Comparison of ENCODE assay signal across 9 cellular contexts in genomic region chr12:55933158-55933798, GRCh38. TPM values are rescaled to one million over a fixed set of nuclear protein-coding genes. Genes with fewer than 3 reads are reported as not detected.
DNase-seq lines count a peak whose midpoint lies in the region; ATAC-seq, FAIRE-seq and TF ChIP-seq lines count a peak whose summit lies in the region.
"Had no signal": no experiment of that assay in that cellular context is flagged by ENCODE, and none has a peak within 500 bp of the region (broad histone marks: within the 10 kb centered on the region; RNA-seq: fewer than 3 reads in every experiment).

No MANE protein-coding gene starts in this region.

- H3K4me1 ChIP-seq in GM12878 (ENCODE audit: control insufficient read depth, insufficient read depth, low read length) (peaks cover 8% of the 10 kb centered on the region; the same call in 1 of the 2 replicates), mucosa of rectum (ENCODE audit: control insufficient read depth in 2 of 2, insufficient read depth in 2 of 2, low read length in 2 of 2) (peaks cover 45 to 49% of the 10 kb centered on the region in 2 donors), MM.1S (ENCODE audit: low read length) (peaks cover 25% of the 10 kb centered on the region)

- TF ChIP-seq CTCF in GM12878 (IDR thresholded peaks at IDR 0.05 in 2 of 3, conservative IDR thresholded peaks at IDR 0.05 in 1 of 3; ENCODE audit: control insufficient read depth in 2 of 3, extremely low read depth in 1 of 3, insufficient read depth in 1 of 3, low read depth in 3 of 3, low read length in 3 of 3) = no peak
- TF ChIP-seq CTCF in MM.1S (IDR thresholded peaks at IDR 0.05; ENCODE audit: low read length) = no peak

- no peaks in the 10 kb centered on the region for H3K9me2 ChIP-seq in MM.1S (replicated peaks; ENCODE audit: insufficient read depth, low read length)

- SMC1A ChIA-PET in GM12878 (lab: Charles Lee; ENCODE audit: uncharacterized antibody, unreplicated experiment) = interaction anchor here (0.7 to 3.4 kb wide), 22 partner anchors 8 to 228 kb away, joined by 3 to 12 read pairs (median 4); partner anchors contain the start of genes DNAJC14, ORMDL2, RAB5B and SARNP

- no peak for TF ChIP-seq RAD21 in GM12878 (IDR thresholded peaks at IDR 0.05; ENCODE audit: insufficient read depth, low read depth, low read length)

- no peaks in the 10 kb centered on the region for H3K9me3 ChIP-seq in GM12878 (replicated peaks; ENCODE audit: control insufficient read depth, insufficient read depth, low read length)
- H3K9me3 ChIP-seq in mucosa of rectum (ENCODE audit: control insufficient read depth in 2 of 2, low read length in 2 of 2) = no peaks in the 10 kb centered on the region
- H3K9me3 ChIP-seq in MM.1S (replicated peaks; ENCODE audit: insufficient read depth, low read length) = no peaks in the 10 kb centered on the region

- H3K4me3 ChIP-seq in GM12878 = peak overlapping the region; percentile 99
- peak overlapping the region; percentile 89 to 96 for H3K4me3 ChIP-seq in mucosa of rectum (ENCODE audit: low read length in 2 of 2)
- no peak overlapping the region for H3K4me3 ChIP-seq in MM.1S (ENCODE audit: low read length)

- H3K4me2 ChIP-seq in GM12878 (ENCODE audit: control insufficient read depth, insufficient read depth) (peak overlapping the region; percentile 79), MM.1S (ENCODE audit: low read depth, low read length) (no peak overlapping the region)

- H2AFZ ChIP-seq in GM12878 (ENCODE audit: control insufficient read depth, low read depth, low read length) (no peak overlapping the region), MM.1S (ENCODE audit: low read length) (no peak overlapping the region)

- no peaks in the 10 kb centered on the region for H3K27me3 ChIP-seq in GM12878 (replicated peaks in 1 of 2; ENCODE audit: control insufficient read depth in 2 of 2, insufficient read depth in 2 of 2, low read length in 1 of 2)
- no peaks in the 10 kb centered on the region for H3K27me3 ChIP-seq in mucosa of rectum (ENCODE audit: control insufficient read depth in 2 of 2, insufficient read depth in 2 of 2, low read length in 2 of 2)
- 0 out of 2 replicates have a peak, but pooled peaks cover 10% of the 10 kb centered on the region for H3K27me3 ChIP-seq in MM.1S (replicated peaks; ENCODE audit: insufficient read depth, low read length)

- peaks cover 18% of the 10 kb centered on the region for H3F3A ChIP-seq in MM.1S (ENCODE audit: insufficient read depth, low read length)

- H3K79me2 ChIP-seq in GM12878 (ENCODE audit: control insufficient read depth, insufficient read depth, low read length) (peaks cover 20% of the 10 kb centered on the region), MM.1S (ENCODE audit: low read length) (no peaks in the 10 kb centered on the region)

- intact Hi-C loops in GM12878 (cut with micrococcal nuclease; ENCODE audit: unreplicated experiment) = no loop called here

- in situ Hi-C loops in GM12878 (cut with MboI) = no loop called here

- 89% methylated on average over 7 of the region's 7 CpGs for WGBS in GM12878 (ENCODE audit: insufficient coverage, insufficient replicate concordance, low lambda C conversion rate, missing lambda C conversion rate)

- H3K36me3 ChIP-seq in GM12878 (ENCODE audit: control insufficient read depth in 2 of 2, insufficient read depth in 2 of 2, low read length in 1 of 2) (peaks cover 0 to 13% of the 10 kb centered on the region in 2 experiments; a peak in 2 of 4 replicates), mucosa of rectum (ENCODE audit: control insufficient read depth in 2 of 2, insufficient read depth in 2 of 2, low read length in 2 of 2) (peaks cover 12 to 23% of the 10 kb centered on the region in 2 donors), MM.1S (replicated peaks; ENCODE audit: insufficient read depth, low read length) (no peaks in the 10 kb centered on the region)

- no peaks in the 10 kb centered on the region for H4K20me1 ChIP-seq in GM12878 (ENCODE audit: control insufficient read depth, insufficient read depth)
- H4K20me1 ChIP-seq in MM.1S (ENCODE audit: insufficient read depth, low read length) = no peaks in the 10 kb centered on the region

- TF ChIP-seq EP300 in GM12878 (IDR thresholded peaks at IDR 0.05; ENCODE audit: borderline replicate concordance in 1 of 2, control insufficient read depth in 1 of 2, low read depth in 2 of 2, low read length in 2 of 2) = no peak

- ATAC-seq in GM12878 (no peak), GM18505 (IDR thresholded peaks at IDR 0.05; ENCODE audit: unreplicated experiment) (no peak), GM18519 (IDR thresholded peaks at IDR 0.05; ENCODE audit: low FRiP score, unreplicated experiment) (no peak)

- H3K9ac ChIP-seq in GM12878 (ENCODE audit: control insufficient read depth, insufficient read depth, low read length) (no peak overlapping the region), mucosa of rectum (ENCODE audit: low read depth in 1 of 2, low read length in 2 of 2) (peak overlapping the region; percentile 94 to 96), MM.1S (ENCODE audit: low read length) (no peak overlapping the region)

- TF ChIP-seq POLR2A in GM12878 (IDR thresholded peaks at IDR 0.05; ENCODE audit: low read depth, low read length) (no peak), GM18505 (IDR thresholded peaks at IDR 0.05; ENCODE audit: borderline replicate concordance, extremely low read depth, insufficient read depth, insufficient read length) (no peak)

- CTCF ChIA-PET in GM12878 (lab: Yijun Ruan, JAX) = interaction anchor here (1.0 to 4.5 kb wide), 14 partner anchors 8 to 204 kb away, joined by 3 to 20 read pairs (median 5); partner anchors contain the start of genes ORMDL2, SARNP and SUOX

- POLR2A ChIA-PET in GM12878 (lab: Charles Lee) = interaction anchor here (0.5 to 3.9 kb wide), 16 partner anchors 13 to 218 kb away, joined by 3 to 18 read pairs (median 4); partner anchors contain the start of gene RAB5B

- BruUV-seq in GM12878 (replicated peaks; lab: Mats Ljungman, UMichigan) = no TSS peak

- no peak overlapping the region for H3K27ac ChIP-seq in GM12878 (ENCODE audit: control insufficient read depth, insufficient read depth)
- peak overlapping the region; percentile 99 for H3K27ac ChIP-seq in mucosa of rectum (ENCODE audit: low read depth in 2 of 2, low read length in 2 of 2)
- no peak overlapping the region for H3K27ac ChIP-seq in MM.1S (ENCODE audit: low read length)

- DNase-seq in AG08396 (ENCODE audit: low spot score) (peak; percentile 40), HTR-8/SVneo (ENCODE audit: insufficient read length, low spot score) (peak; percentile 72), GM12878 (ENCODE audit: low read depth, low spot score) (no peak), MM.1S (no peak), NAMALWA (ENCODE audit: low spot score) (no peak)
- DNase-seq: NCI-H2081 treated with DMSO at 0.1 percent for 48 hours had no signal

- no peak for FAIRE-seq in HTR-8/SVneo (lab: Jason Lieb, UNC)
- no peak for FAIRE-seq in GM12878 (lab: Jason Lieb, UNC)

- RAD21 ChIA-PET in GM12878 (lab: Charles Lee; ENCODE audit: unreplicated experiment) = interaction anchor here (0.6 to 2.1 kb wide), 8 partner anchors 35 to 195 kb away, joined by 3 to 10 read pairs (median 4); partner anchors contain the start of genes ORMDL2, SARNP and SUOX

RNA-seq across cellular contexts. Expression of gene DGKA, which starts 2.3 kb away (rescaled TPM):
- 175 and 195 TPM in 2 replicates for total RNA-seq in GM12878 (2013; cell fraction: nucleolus; rRNA removed)
- total RNA-seq in GM12878 (2014; rRNA removed) = 36.3 and 37.9 TPM in 2 replicates
- 30.2 and 30.4 TPM in 2 replicates for total RNA-seq in GM12878 (2014; rRNA removed; fragmentation: Illumina TruSeq; extraction: Trizol)
- total RNA-seq in GM12878 (2021) = 49.5 and 59.7 TPM in 2 replicates
- 44.3 TPM for polyA plus RNA-seq in GM12878 (2011; ENCODE audit: low read depth)
- polyA plus RNA-seq in GM12878 (2011; rRNA removed) = 23.0 and 27.5 TPM in 2 replicates
- polyA plus RNA-seq in GM12878 (2011; cell fraction: cytosol; rRNA removed) = 27.4 and 28.5 TPM in 2 replicates
- polyA plus RNA-seq in GM12878 (2011; cell fraction: nucleus; rRNA removed) = 163 and 189 TPM in 2 replicates
- 38.2 and 50.3 TPM in 2 replicates for polyA plus RNA-seq in GM12878 (2012)
- polyA plus RNA-seq in GM12878 (2014; fragmentation: Illumina TruSeq; extraction: Trizol) = 38.0 and 141 TPM in 2 replicates
- polyA plus RNA-seq in GM12878 (2014; fragmentation: Nextera tagmentation; extraction: Ambion mirVana) = 10 to 100 TPM; 14.0 to 20.3 TPM
- 38.4 and 41.6 TPM in 2 replicates for polyA plus RNA-seq in GM12878 (2014; rRNA removed)
- 10 to 100 TPM; 55.6 to 65.5 TPM for polyA plus RNA-seq in GM12878 (2016; fragmentation: Nextera tagmentation; extraction: Ambion mirVana)
- 36.2 and 36.4 TPM in 2 replicates for polyA minus RNA-seq in GM12878 (2011; rRNA and poly(A)+ RNA removed)
- 13.5 and 26.9 TPM in 2 replicates for polyA minus RNA-seq in GM12878 (2011; cell fraction: cytosol; rRNA and poly(A)+ RNA removed)
- 72.3 and 74.8 TPM in 2 replicates for polyA minus RNA-seq in GM12878 (2011; cell fraction: nucleus; rRNA and poly(A)+ RNA removed)

RNA-seq across cellular contexts. Expression of gene PYM1, which starts 5.6 kb away (rescaled TPM):
- total RNA-seq in GM12878 (2013; cell fraction: nucleolus; rRNA removed) = 20.5 and 22.5 TPM in 2 replicates
- total RNA-seq in GM12878 (2014; rRNA removed) (56.4 and 62.9 TPM in 2 replicates), GM12878 (2014; rRNA removed; fragmentation: Illumina TruSeq; extraction: Trizol) (50.2 and 54.5 TPM in 2 replicates), GM12878 (2021) (44.8 and 45.5 TPM in 2 replicates)
- 24.2 TPM for polyA plus RNA-seq in GM12878 (2011; ENCODE audit: low read depth)
- polyA plus RNA-seq in GM12878 (2011; rRNA removed) (55.2 and 64.9 TPM in 2 replicates), GM12878 (2014; fragmentation: Illumina TruSeq; extraction: Trizol) (50.8 and 62.5 TPM in 2 replicates), GM12878 (2014; fragmentation: Nextera tagmentation; extraction: Ambion mirVana) (10 to 100 TPM; 33.9 to 37.6 TPM), GM12878 (2014; rRNA removed) (73.9 and 79.6 TPM in 2 replicates), GM12878 (2016; fragmentation: Nextera tagmentation; extraction: Ambion mirVana) (10 to 100 TPM; 87.4 to 93.4 TPM)
- 51.3 and 53.3 TPM in 2 replicates for polyA plus RNA-seq in GM12878 (2011; cell fraction: cytosol; rRNA removed)
- polyA plus RNA-seq in GM12878 (2011; cell fraction: nucleus; rRNA removed) = 23.1 and 25.5 TPM in 2 replicates
- 29.2 and 33.8 TPM in 2 replicates for polyA plus RNA-seq in GM12878 (2012)
- polyA minus RNA-seq in GM12878 (2011; rRNA and poly(A)+ RNA removed) = 15.7 and 29.4 TPM in 2 replicates
- polyA minus RNA-seq in GM12878 (2011; cell fraction: cytosol; rRNA and poly(A)+ RNA removed) = 12.0 and 17.8 TPM in 2 replicates
- polyA minus RNA-seq in GM12878 (2011; cell fraction: nucleus; rRNA and poly(A)+ RNA removed) = 10.8 and 20.3 TPM in 2 replicates

RNA-seq across cellular contexts. Expression of gene PMEL, which starts 32.6 kb away (rescaled TPM):
- 2.0 and 4.9 TPM in 2 replicates for total RNA-seq in GM12878 (2013; cell fraction: nucleolus; rRNA removed)
- 0.51 and 0.71 TPM in 2 replicates for total RNA-seq in GM12878 (2014; rRNA removed)
- 0.36 and 0.46 TPM in 2 replicates for total RNA-seq in GM12878 (2014; rRNA removed; fragmentation: Illumina TruSeq; extraction: Trizol)
- 0.96 and 1.3 TPM in 2 replicates for total RNA-seq in GM12878 (2021)
- 1.0 TPM for polyA plus RNA-seq in GM12878 (2011; ENCODE audit: low read depth)
- 1.6 TPM in 2 replicates for polyA plus RNA-seq in GM12878 (2011; rRNA removed)
- 1.9 TPM in 2 replicates for polyA plus RNA-seq in GM12878 (2011; cell fraction: cytosol; rRNA removed)
- 5.0 and 9.1 TPM in 2 replicates for polyA plus RNA-seq in GM12878 (2011; cell fraction: nucleus; rRNA removed)
- 1.4 and 1.6 TPM in 2 replicates for polyA plus RNA-seq in GM12878 (2012)
- 0.81 TPM in 1 of 2 replicates, not detected in the other for polyA plus RNA-seq in GM12878 (2014; fragmentation: Illumina TruSeq; extraction: Trizol)
- polyA plus RNA-seq in GM12878 (2014; fragmentation: Nextera tagmentation; extraction: Ambion mirVana) = under 1 TPM; 0.32 to 0.33 TPM
- polyA plus RNA-seq in GM12878 (2014; rRNA removed) = 0.59 and 0.90 TPM in 2 replicates
- polyA plus RNA-seq in GM12878 (2016; fragmentation: Nextera tagmentation; extraction: Ambion mirVana) = 1 to 10 TPM in 1 of 2 experiments, under 1 TPM in 1; 0.53 to 1.5 TPM
- polyA minus RNA-seq in GM12878 (2011; rRNA and poly(A)+ RNA removed) = 1.1 and 3.5 TPM in 2 replicates
- polyA minus RNA-seq in GM12878 (2011; cell fraction: cytosol; rRNA and poly(A)+ RNA removed) = 0.42 TPM in 1 of 2 replicates, not detected in the other
- polyA minus RNA-seq in GM12878 (2011; cell fraction: nucleus; rRNA and poly(A)+ RNA removed) = 0.48 and 1.1 TPM in 2 replicates

RNA-seq across cellular contexts. Expression of gene CDK2, which starts 33.4 kb away (rescaled TPM):
- total RNA-seq in GM12878 (2013; cell fraction: nucleolus; rRNA removed) = 60.8 and 61.4 TPM in 2 replicates
- 90.6 and 92.5 TPM in 2 replicates for total RNA-seq in GM12878 (2014; rRNA removed)
- 73.1 and 84.5 TPM in 2 replicates for total RNA-seq in GM12878 (2014; rRNA removed; fragmentation: Illumina TruSeq; extraction: Trizol)
- 85.8 and 85.9 TPM in 2 replicates for total RNA-seq in GM12878 (2021)
- 46.5 TPM for polyA plus RNA-seq in GM12878 (2011; ENCODE audit: low read depth)
- 93.1 and 138 TPM in 2 replicates for polyA plus RNA-seq in GM12878 (2011; rRNA removed)
- polyA plus RNA-seq in GM12878 (2011; cell fraction: cytosol; rRNA removed) = 105 and 145 TPM in 2 replicates
- polyA plus RNA-seq in GM12878 (2011; cell fraction: nucleus; rRNA removed) = 87.9 and 122 TPM in 2 replicates
- 57.9 and 69.0 TPM in 2 replicates for polyA plus RNA-seq in GM12878 (2012)
- polyA plus RNA-seq in GM12878 (2014; fragmentation: Illumina TruSeq; extraction: Trizol) = 92.8 and 108 TPM in 2 replicates
- polyA plus RNA-seq in GM12878 (2014; fragmentation: Nextera tagmentation; extraction: Ambion mirVana) = 10 to 100 TPM; 13.1 to 16.1 TPM
- 68.3 and 79.9 TPM in 2 replicates for polyA plus RNA-seq in GM12878 (2014; rRNA removed)
- polyA plus RNA-seq in GM12878 (2016; fragmentation: Nextera tagmentation; extraction: Ambion mirVana) = 10 to 100 TPM; 66.1 to 70.8 TPM
- 69.7 and 82.9 TPM in 2 replicates for polyA minus RNA-seq in GM12878 (2011; rRNA and poly(A)+ RNA removed)
- 28.1 and 49.7 TPM in 2 replicates for polyA minus RNA-seq in GM12878 (2011; cell fraction: cytosol; rRNA and poly(A)+ RNA removed)
- 29.0 and 34.3 TPM in 2 replicates for polyA minus RNA-seq in GM12878 (2011; cell fraction: nucleus; rRNA and poly(A)+ RNA removed)

RNA-seq across cellular contexts. Expression of gene RAB5B, which starts 40.6 kb away (rescaled TPM):
- 75.8 and 84.4 TPM in 2 replicates for total RNA-seq in GM12878 (2013; cell fraction: nucleolus; rRNA removed)
- total RNA-seq in GM12878 (2014; rRNA removed) (28.7 and 32.8 TPM in 2 replicates), GM12878 (2014; rRNA removed; fragmentation: Illumina TruSeq; extraction: Trizol) (29.1 and 31.8 TPM in 2 replicates), GM12878 (2021) (50.9 and 54.2 TPM in 2 replicates)
- polyA plus RNA-seq in GM12878 (2011; ENCODE audit: low read depth) = 33.1 TPM
- polyA plus RNA-seq in GM12878 (2011; rRNA removed) (149 and 150 TPM in 2 replicates), GM12878 (2014; fragmentation: Illumina TruSeq; extraction: Trizol) (66.7 and 78.2 TPM in 2 replicates), GM12878 (2014; fragmentation: Nextera tagmentation; extraction: Ambion mirVana) (10 to 100 TPM in 1 of 2 experiments, 1 to 10 TPM in 1; 7.5 to 11.3 TPM), GM12878 (2014; rRNA removed) (46.0 and 53.6 TPM in 2 replicates), GM12878 (2016; fragmentation: Nextera tagmentation; extraction: Ambion mirVana) (10 to 100 TPM; 37.2 to 38.4 TPM)
- 105 and 112 TPM in 2 replicates for polyA plus RNA-seq in GM12878 (2011; cell fraction: cytosol; rRNA removed)
- 57.0 and 68.7 TPM in 2 replicates for polyA plus RNA-seq in GM12878 (2011; cell fraction: nucleus; rRNA removed)
- polyA plus RNA-seq in GM12878 (2012) = 49.6 and 57.5 TPM in 2 replicates
- 106 and 129 TPM in 2 replicates for polyA minus RNA-seq in GM12878 (2011; rRNA and poly(A)+ RNA removed)
- polyA minus RNA-seq in GM12878 (2011; cell fraction: cytosol; rRNA and poly(A)+ RNA removed) = 25.5 and 38.4 TPM in 2 replicates
- 20.3 and 27.7 TPM in 2 replicates for polyA minus RNA-seq in GM12878 (2011; cell fraction: nucleus; rRNA and poly(A)+ RNA removed)

Comparison
In these comparisons a context has a peak if more than half of its experiments do, and no peak if none do; other contexts are left out.
1. DNase-seq: peak in AG08396 (single experiment) and HTR-8/SVneo (single experiment); none in GM12878 (single experiment), MM.1S (single experiment) and NAMALWA (single experiment).
2. H3K27ac ChIP-seq: peak in mucosa of rectum (2 of 2); none in GM12878 (single experiment) and MM.1S (single experiment).
3. H3K9ac ChIP-seq: peak in mucosa of rectum (2 of 2); none in GM12878 (single experiment) and MM.1S (single experiment).